ENCODE assay signal across 13 cellular contexts in the genomic region with DNA sequence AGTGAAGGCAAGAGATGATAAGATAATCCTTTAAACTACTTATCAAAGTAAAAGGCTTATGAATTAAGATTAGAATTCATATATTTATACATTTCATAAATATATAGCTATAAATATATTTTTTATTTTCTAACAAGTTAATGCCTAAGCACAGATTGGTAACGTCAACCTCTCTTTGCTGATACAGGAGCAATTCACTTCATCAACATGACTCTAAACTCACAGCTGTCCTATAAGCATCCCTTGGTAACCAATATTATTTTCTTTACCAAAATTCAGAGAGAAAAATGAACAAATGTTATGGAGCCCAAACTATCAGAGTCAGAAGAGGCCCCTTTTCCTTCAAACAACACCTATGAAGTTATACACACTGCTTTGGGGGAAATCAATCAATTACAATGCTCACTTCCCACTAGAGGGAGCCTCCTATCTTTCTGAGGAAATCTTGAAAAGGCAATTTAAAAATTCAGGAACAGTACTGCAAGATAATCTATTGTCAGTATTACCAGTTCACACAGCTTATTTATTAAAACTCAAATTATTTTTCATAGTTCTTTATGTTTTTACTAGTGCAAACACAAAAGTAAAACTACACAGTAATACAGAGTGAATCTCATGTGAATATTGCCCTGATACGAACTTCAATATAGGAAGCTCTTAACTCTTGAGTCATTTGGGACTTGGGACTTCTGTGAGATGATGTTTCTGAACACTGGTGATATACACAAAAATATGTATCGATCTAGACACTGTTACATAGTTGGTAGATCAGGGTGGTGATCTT. TPM values are rescaled to one million over a fixed set of nuclear protein-coding genes. Genes with fewer than 3 reads are reported as not detected.
DNase-seq lines count a peak whose midpoint lies in the region; ATAC-seq and TF ChIP-seq lines count a peak whose summit lies in the region.
"Had no signal": no experiment of that assay in that cellular context is flagged by ENCODE, and none has a peak within 500 bp of the region (broad histone marks: within the 10 kb centered on the region; RNA-seq: fewer than 3 reads in every experiment).

No MANE protein-coding gene starts in this region.

- H3K4me2 ChIP-seq in OCI-LY1 (ENCODE audit: low read length) = no peak overlapping the region

- H3K27ac Mint-ChIP-seq in WTC11 = no peak overlapping the region
- H3K27ac Mint-ChIP-seq: stimulated activated memory B cell treated with anti-CD40 and anti-IgM and Interleukin-4, amounts not matched to agents 10 μg/mL and 1 μg/mL and 100 μg/mL, for 72 hours had no signal

- POLR2A ChIA-PET in WTC11 (lab: Charles Lee) = no interaction called here

- no peaks in the 10 kb centered on the region for H3K36me3 ChIP-seq in OCI-LY1 (ENCODE audit: insufficient read depth, low read length)

- 0 out of 2 replicates have a peak, but pooled peaks cover 2% of the 10 kb centered on the region for H3K9me3 ChIP-seq in OCI-LY1 (ENCODE audit: low read length)

- H3K9me3 Mint-ChIP-seq in WTC11 = peaks cover 44% of the 10 kb centered on the region
- H3K9me3 Mint-ChIP-seq: stimulated activated memory B cell treated with anti-CD40 and anti-IgM and Interleukin-4, amounts not matched to agents 10 μg/mL and 1 μg/mL and 100 μg/mL, for 72 hours had no signal

- no peak overlapping the region for H2AFZ ChIP-seq in OCI-LY1 (ENCODE audit: low read length)

- H3K4me1 ChIP-seq in OCI-LY1 (ENCODE audit: insufficient read depth, low read length, severe bottlenecking) = no peaks in the 10 kb centered on the region

- no peaks in the 10 kb centered on the region for H3K9me2 ChIP-seq in OCI-LY1 (ENCODE audit: low read depth, low read length)

- H3K79me2 ChIP-seq in OCI-LY1 (ENCODE audit: insufficient read depth, low read length) = no peaks in the 10 kb centered on the region

- peaks cover 3% of the 10 kb centered on the region; the same call in 1 of the 2 replicates for H3K27me3 Mint-ChIP-seq in WTC11 (ENCODE audit: low read depth)
- H3K27me3 Mint-ChIP-seq: stimulated activated memory B cell treated with anti-CD40 and anti-IgM and Interleukin-4, amounts not matched to agents 10 μg/mL and 1 μg/mL and 100 μg/mL, for 72 hours had no signal

- no peaks in the 10 kb centered on the region for H4K20me1 ChIP-seq in OCI-LY1 (ENCODE audit: insufficient read depth, low read length)

- H3K4me3 ChIP-seq in OCI-LY1 (ENCODE audit: low read depth, low read length, poor library complexity, severe bottlenecking) = no peak overlapping the region
- H3K4me3 ChIP-seq in fibroblast of mammary gland (ENCODE audit: control insufficient read depth, low read depth, low read length) = no peak overlapping the region
- H3K4me3 ChIP-seq in retinal pigment epithelial cell (ENCODE audit: low read length) = no peak overlapping the region

- no peaks in the 10 kb centered on the region for H3F3A ChIP-seq in OCI-LY1 (ENCODE audit: insufficient read depth, low read length)

- H3K27ac ChIP-seq in OCI-LY1 (ENCODE audit: low read depth, low read length, poor library complexity, severe bottlenecking) = no peak overlapping the region

- CTCF ChIA-PET in WTC11 (lab: Charles Lee) = no interaction called here

- no peak for ATAC-seq in GM18867 (IDR thresholded peaks at IDR 0.05; ENCODE audit: unreplicated experiment)
- ATAC-seq in WTC11 = no peak
- ATAC-seq: activated CD4-positive, CD25-positive, alpha-beta regulatory T cell treated with anti-CD3 and anti-CD28 coated beads, Interleukin-2, amount 50 U/mL, for 24 hours; stimulated activated memory B cell treated with anti-CD40 and anti-IgM and Interleukin-4, amounts not matched to agents 10 μg/mL and 1 μg/mL and 100 μg/mL, for 72 hours had no signal

- H3K4me3 Mint-ChIP-seq in WTC11 = no peak overlapping the region
- H3K4me3 Mint-ChIP-seq: stimulated activated memory B cell treated with anti-CD40 and anti-IgM and Interleukin-4, amounts not matched to agents 10 μg/mL and 1 μg/mL and 100 μg/mL, for 72 hours had no signal

- TF ChIP-seq CTCF in OCI-LY1 (IDR thresholded peaks at IDR 0.05; ENCODE audit: low read length) (peak; percentile 31; the same call in 1 of the 2 replicates), fibroblast of mammary gland (conservative IDR thresholded peaks at IDR 0.05; ENCODE audit: control insufficient read depth, insufficient read depth, low read depth, low read length) (peak; percentile 58), retinal pigment epithelial cell (conservative IDR thresholded peaks at IDR 0.05; ENCODE audit: low read depth, low read length) (peak; percentile 70), WTC11 (IDR thresholded peaks at IDR 0.05) (no peak)

- DNase-seq in NCI-H82 (lab: John Stamatoyannopoulos, UW) (peak; percentile 24), NCI-H82 treated with DMSO at 0.1 percent for 48 hours (lab: John Stamatoyannopoulos, UW; ENCODE audit: unreplicated experiment) (no peak), fibroblast of mammary gland (ENCODE audit: low read depth) (peak; percentile 11), retinal pigment epithelial cell (ENCODE audit: low read depth) (no peak), WTC11 (ENCODE audit: low spot score) (no peak), NCI-H1092 (lab: John Stamatoyannopoulos, UW) (no peak)
- DNase-seq: activated naive CD4-positive, alpha-beta T cell treated with anti-CD3 and anti-CD28 coated beads, Interleukin-2, amount 50 U/mL, for 16 hours; NCI-H1092 treated with DMSO at 0.1 percent for 48 hours had no signal

- no peaks in the 10 kb centered on the region for H3K27me3 ChIP-seq in OCI-LY1 (ENCODE audit: insufficient read depth, low read length)

- H3K9ac ChIP-seq in OCI-LY1 (ENCODE audit: low read length) = no peak overlapping the region

- peaks cover 33% of the 10 kb centered on the region for H3K36me3 Mint-ChIP-seq in WTC11

- H3K4me1 Mint-ChIP-seq in WTC11 = peaks cover 2% of the 10 kb centered on the region; the same call in 1 of the 2 replicates
- H3K4me1 Mint-ChIP-seq: stimulated activated memory B cell treated with anti-CD40 and anti-IgM and Interleukin-4, amounts not matched to agents 10 μg/mL and 1 μg/mL and 100 μg/mL, for 72 hours had no signal

TF ChIP-seq in WTC11, 78 proteins besides CTCF, POLR2A, EP300 and RAD21:
- TF ChIP-seq MYBL2 (CRISPR knock-in tag; IDR thresholded peaks at IDR 0.05) = no peak
- TF ChIP-seq TEAD4 (CRISPR knock-in tag; IDR thresholded peaks at IDR 0.05) = no peak
- no peak for TF ChIP-seq ZNF232 (CRISPR knock-in tag; IDR thresholded peaks at IDR 0.05)

RNA-seq across cellular contexts. Expression of gene NOBOX, which starts 51.0 kb away (rescaled TPM):
- not detected in 3 replicates for total RNA-seq in WTC11 (2021)
- total RNA-seq: RPMI7951 had no signal

Comparison
In these comparisons a context has a peak if more than half of its experiments do, and no peak if none do; other contexts are left out.
1. DNase-seq: peak in NCI-H82 (single experiment) and fibroblast of mammary gland (single experiment); none in NCI-H82 treated with DMSO at 0.1 percent for 48 hours (single experiment), retinal pigment epithelial cell (single experiment), WTC11 (single experiment) and NCI-H1092 (single experiment).